8 cellular contexts compared by ENCODE assay signal in genomic region chr4:163164591-163164990, GRCh38.
DNase-seq lines count a peak whose midpoint lies in the region; ATAC-seq lines count a peak whose summit lies in the region.

No MANE protein-coding gene starts in this region.

- H3K4me1 Mint-ChIP-seq in T-helper 1 cell treated with Interleukin-12 subunit alpha and Interleukin-12 subunit beta and Interleukin-4 antibody, amounts not matched to agents 30 μg/mL and 1 μg/mL, for 36 hours (ENCODE audit: low read depth) = peaks cover 37% of the 10 kb centered on the region
- H3K4me1 Mint-ChIP-seq in stimulated activated effector memory CD8-positive, alpha-beta T cell treated with anti-CD3 and anti-CD28 coated beads, Interleukin-12 subunit alpha, Interleukin-12 subunit beta, amount 100 ng/mL, for 72 hours = peaks cover 33% of the 10 kb centered on the region

- ATAC-seq in stimulated activated effector memory CD8-positive, alpha-beta T cell treated with anti-CD3 and anti-CD28 coated beads, Interleukin-12 subunit alpha, Interleukin-12 subunit beta, amount 100 ng/mL, for 72 hours = no peak
- no peak for ATAC-seq in HG03520 (IDR thresholded peaks at IDR 0.05; ENCODE audit: unreplicated experiment)
- no peak for ATAC-seq in GM19463 (IDR thresholded peaks at IDR 0.05; ENCODE audit: unreplicated experiment)

- DNase-seq in T-helper 1 cell = no peak
- peak; percentile 9 for DNase-seq in SW480 (ENCODE audit: low spot score)
- peak; percentile 12 for DNase-seq in fibroblast of peridontal ligament (ENCODE audit: extremely low read depth)
- DNase-seq in stimulated activated effector memory CD8-positive, alpha-beta T cell treated with anti-CD3 and anti-CD28 coated beads, Interleukin-12 subunit alpha, Interleukin-12 subunit beta, amount 100 ng/mL, for 72 hours (ENCODE audit: low spot score in 2 of 2) = no peak
- no peak for DNase-seq in caudate nucleus (lab: John Stamatoyannopoulos, UW)

- no peak overlapping the region for H3K27ac Mint-ChIP-seq in T-helper 1 cell treated with Interleukin-12 subunit alpha and Interleukin-12 subunit beta and Interleukin-4 antibody, amounts not matched to agents 30 μg/mL and 1 μg/mL, for 36 hours
- H3K27ac Mint-ChIP-seq in stimulated activated effector memory CD8-positive, alpha-beta T cell treated with anti-CD3 and anti-CD28 coated beads, Interleukin-12 subunit alpha, Interleukin-12 subunit beta, amount 100 ng/mL, for 72 hours = peak overlapping the region; percentile 97

- H3K9me3 Mint-ChIP-seq in T-helper 1 cell treated with Interleukin-12 subunit alpha and Interleukin-12 subunit beta and Interleukin-4 antibody, amounts not matched to agents 30 μg/mL and 1 μg/mL, for 36 hours = no peaks in the 10 kb centered on the region
- no peaks in the 10 kb centered on the region for H3K9me3 Mint-ChIP-seq in stimulated activated effector memory CD8-positive, alpha-beta T cell treated with anti-CD3 and anti-CD28 coated beads, Interleukin-12 subunit alpha, Interleukin-12 subunit beta, amount 100 ng/mL, for 72 hours

- peak overlapping the region; percentile 76 for H3K4me3 Mint-ChIP-seq in T-helper 1 cell treated with Interleukin-12 subunit alpha and Interleukin-12 subunit beta and Interleukin-4 antibody, amounts not matched to agents 30 μg/mL and 1 μg/mL, for 36 hours
- peak overlapping the region; percentile 69 for H3K4me3 Mint-ChIP-seq in stimulated activated effector memory CD8-positive, alpha-beta T cell treated with anti-CD3 and anti-CD28 coated beads, Interleukin-12 subunit alpha, Interleukin-12 subunit beta, amount 100 ng/mL, for 72 hours

- H3K27me3 Mint-ChIP-seq in T-helper 1 cell treated with Interleukin-12 subunit alpha and Interleukin-12 subunit beta and Interleukin-4 antibody, amounts not matched to agents 30 μg/mL and 1 μg/mL, for 36 hours (ENCODE audit: low read depth) = no peaks in the 10 kb centered on the region

- no peak overlapping the region for H3K27ac ChIP-seq in caudate nucleus (ENCODE audit: low read depth, low read length)

- H3K36me3 Mint-ChIP-seq in T-helper 1 cell treated with Interleukin-12 subunit alpha and Interleukin-12 subunit beta and Interleukin-4 antibody, amounts not matched to agents 30 μg/mL and 1 μg/mL, for 36 hours (ENCODE audit: low read depth) = peaks cover 10% of the 10 kb centered on the region
- peaks cover 67% of the 10 kb centered on the region for H3K36me3 Mint-ChIP-seq in stimulated activated effector memory CD8-positive, alpha-beta T cell treated with anti-CD3 and anti-CD28 coated beads, Interleukin-12 subunit alpha, Interleukin-12 subunit beta, amount 100 ng/mL, for 72 hours

Comparison
In these comparisons a context has a peak if more than half of its experiments do, and no peak if none do; other contexts are left out.
1. DNase-seq: peak in SW480 (single experiment) and fibroblast of peridontal ligament (single experiment); none in T-helper 1 cell (0 of 5), stimulated activated effector memory CD8-positive, alpha-beta T cell treated with anti-CD3 and anti-CD28 coated beads, Interleukin-12 subunit alpha, Interleukin-12 subunit beta, amount 100 ng/mL, for 72 hours (0 of 2) and caudate nucleus (0 of 61).